7 cellular contexts compared by ENCODE assay signal in genomic region chr20:51220293-51220706, GRCh38.
DNase-seq lines count a peak whose midpoint lies in the region; ATAC-seq, FAIRE-seq and TF ChIP-seq lines count a peak whose summit lies in the region.

No MANE protein-coding gene starts in this region.

- FAIRE-seq in GM19239 (lab: Jason Lieb, UNC) (no peak), keratinocyte (lab: Jason Lieb, UNC) (no peak)

- H3K4me3 ChIP-seq in SU-DHL-6 (ENCODE audit: insufficient read depth, low read length, poor library complexity, severe bottlenecking) (no peak overlapping the region), adipocyte (ENCODE audit: low read length) (no peak overlapping the region), keratinocyte (ENCODE audit: control insufficient read depth in 2 of 3, extremely low read depth in 1 of 3, insufficient read depth in 2 of 3, low read depth in 1 of 3, low read length in 3 of 3) (no peak overlapping the region)

- ATAC-seq in GM19452 (IDR thresholded peaks at IDR 0.05; ENCODE audit: unreplicated experiment) (no peak), omental fat pad (ENCODE audit: low FRiP score) (no peak)

- H3K4me1 ChIP-seq in adipocyte (ENCODE audit: control insufficient read depth, insufficient read depth, low read length) (peaks cover 8% of the 10 kb centered on the region), keratinocyte (ENCODE audit: control insufficient read depth, extremely low read depth, insufficient read depth, low read length) (peaks cover 8% of the 10 kb centered on the region)

- TF ChIP-seq CTCF in SU-DHL-6 (IDR thresholded peaks at IDR 0.05; ENCODE audit: insufficient read depth, low read length, poor library complexity, severe bottlenecking), result peak; percentile 54
- peak; percentile 82 to 97 (median 94) for TF ChIP-seq CTCF in keratinocyte (optimal IDR thresholded peaks at IDR 0.05 in 1 of 3, IDR thresholded peaks at IDR 0.05 in 1 of 3, conservative IDR thresholded peaks at IDR 0.05 in 1 of 3; ENCODE audit: extremely low read depth in 1 of 3, insufficient read depth in 2 of 3, low read length in 3 of 3)
- TF ChIP-seq CTCF in omental fat pad (IDR thresholded peaks at IDR 0.05), result peak in 1 of 3 donors; percentile 43

- H3K79me2 ChIP-seq in SU-DHL-6 (ENCODE audit: insufficient read depth, low read length) (no peaks in the 10 kb centered on the region), keratinocyte (ENCODE audit: control insufficient read depth, insufficient read depth, low read length) (no peaks in the 10 kb centered on the region)

- H2AFZ ChIP-seq in SU-DHL-6 (ENCODE audit: low read depth, low read length, severe bottlenecking), result no peak overlapping the region
- H2AFZ ChIP-seq in keratinocyte (ENCODE audit: control insufficient read depth, low read length), result no peak overlapping the region

- no peaks in the 10 kb centered on the region for H3F3A ChIP-seq in SU-DHL-6 (ENCODE audit: insufficient read depth)

- dilution Hi-C loops in keratinocyte (cut with MboI; ENCODE audit: extremely low pct_ligation_motif_present, low sequenced_read_pairs), result no loop called here

- DNase-seq in GM19239 (ENCODE audit: insufficient read length, low spot score), result peak; percentile 50
- peak; percentile 39 for DNase-seq in adipocyte (ENCODE audit: low read depth)
- DNase-seq in keratinocyte (ENCODE audit: low read depth, low spot score), result no peak
- peak in 2 of 3 experiments; percentile 8 to 31 for DNase-seq in stimulated activated CD4-positive, alpha-beta T cell treated with anti-CD3 and anti-CD28 coated beads, TNF-alpha, amount 100 ng/mL, for 4 hours (ENCODE audit: low read depth in 3 of 3)
- no peak for DNase-seq in omental fat pad (ENCODE audit: low spot score)

- H3K9me1 ChIP-seq in keratinocyte (ENCODE audit: control insufficient read depth, extremely low read depth, insufficient read depth, low read length), result no peaks in the 10 kb centered on the region

- no peaks in the 10 kb centered on the region for H3K27me3 ChIP-seq in SU-DHL-6 (ENCODE audit: low read length)
- peaks cover 64% of the 10 kb centered on the region for H3K27me3 ChIP-seq in adipocyte (replicated peaks; ENCODE audit: control insufficient read depth, insufficient read depth, low read length)
- no peaks in the 10 kb centered on the region for H3K27me3 ChIP-seq in keratinocyte (ENCODE audit: control insufficient read depth, extremely low read depth, insufficient read depth, low read length)

- no peaks in the 10 kb centered on the region for H3K9me2 ChIP-seq in SU-DHL-6 (replicated peaks; ENCODE audit: insufficient read depth, low read length)

- H4K20me1 ChIP-seq in SU-DHL-6 (ENCODE audit: low read depth, low read length) (no peaks in the 10 kb centered on the region), keratinocyte (ENCODE audit: control insufficient read depth, extremely low read depth, insufficient read depth, low read length) (no peaks in the 10 kb centered on the region)

- H3K4me2 ChIP-seq in SU-DHL-6 (ENCODE audit: low read depth, low read length, poor library complexity, severe bottlenecking) (no peak overlapping the region), keratinocyte (ENCODE audit: control insufficient read depth, extremely low read depth, insufficient read depth, low read depth, low read length) (no peak overlapping the region)

- H3K9me3 ChIP-seq in SU-DHL-6 (ENCODE audit: insufficient read depth, low read length) (peaks cover 15% of the 10 kb centered on the region; the same call in 1 of the 2 replicates), adipocyte (ENCODE audit: control insufficient read depth, low read length) (peaks cover 16% of the 10 kb centered on the region), keratinocyte (ENCODE audit: control insufficient read depth, low read depth, low read length) (no peaks in the 10 kb centered on the region)

- H3K36me3 ChIP-seq in SU-DHL-6 (ENCODE audit: low read length) (no peaks in the 10 kb centered on the region), adipocyte (ENCODE audit: control insufficient read depth, insufficient read depth, low read length, severe bottlenecking) (no peaks in the 10 kb centered on the region), keratinocyte (ENCODE audit: control insufficient read depth in 2 of 2, extremely low read depth in 1 of 2, insufficient read depth in 2 of 2, low read length in 2 of 2) (no peaks in the 10 kb centered on the region)

- no peak overlapping the region for H3K27ac ChIP-seq in SU-DHL-6 (ENCODE audit: low read depth, low read length)
- no peak overlapping the region for H3K27ac ChIP-seq in keratinocyte (ENCODE audit: control insufficient read depth, insufficient read depth, low read length)

- no peak overlapping the region for H3K9ac ChIP-seq in SU-DHL-6 (ENCODE audit: low read length)
- H3K9ac ChIP-seq in adipocyte (ENCODE audit: low read length), result no peak overlapping the region
- H3K9ac ChIP-seq in keratinocyte (ENCODE audit: control insufficient read depth, extremely low read depth, insufficient read depth, low read length), result no peak overlapping the region

Comparison
In these comparisons a context has a peak if more than half of its experiments do, and no peak if none do; other contexts are left out.
1. DNase-seq: peak in GM19239 (single experiment), adipocyte (single experiment) and stimulated activated CD4-positive, alpha-beta T cell treated with anti-CD3 and anti-CD28 coated beads, TNF-alpha, amount 100 ng/mL, for 4 hours (2 of 3); none in keratinocyte (single experiment) and omental fat pad (single experiment).